In the genomic region with DNA sequence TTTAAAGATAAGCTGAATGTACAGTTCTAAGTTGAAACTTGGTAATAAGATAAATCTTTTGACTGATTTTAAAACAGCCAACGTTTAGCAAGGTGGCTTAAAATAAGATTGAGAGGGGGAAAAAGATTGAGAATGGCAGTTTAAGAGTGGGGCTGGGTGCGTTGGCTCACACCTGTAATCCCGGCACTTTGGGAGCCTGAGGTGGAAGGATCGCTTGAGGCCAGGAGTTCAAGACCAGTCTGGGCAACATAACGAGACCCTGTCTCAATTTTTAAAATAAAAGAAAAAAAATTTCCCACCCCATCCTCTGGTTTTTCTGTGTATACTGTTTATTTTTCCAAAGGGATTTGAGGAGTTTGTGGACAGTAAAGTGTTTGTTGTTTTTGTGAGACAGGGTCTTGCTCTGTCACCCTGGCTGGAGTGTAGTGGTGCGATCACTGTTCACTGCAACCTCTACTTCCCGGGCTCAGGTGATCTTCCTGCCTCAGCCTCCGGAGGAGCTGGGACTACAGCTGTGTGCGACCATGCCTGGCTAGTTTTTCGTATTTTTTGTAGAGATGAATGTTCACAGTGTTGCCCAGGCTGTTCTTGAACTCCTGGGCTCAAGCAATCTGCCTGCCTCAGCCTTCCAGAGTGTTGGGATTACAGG, we compare ENCODE assay signal across 9 cellular contexts. TPM values are rescaled to one million over a fixed set of nuclear protein-coding genes. Genes with fewer than 3 reads are reported as not detected.
DNase-seq lines count a peak whose midpoint lies in the region; FAIRE-seq and TF ChIP-seq lines count a peak whose summit lies in the region.
"Had no signal": no experiment of that assay in that cellular context is flagged by ENCODE, and none has a peak within 500 bp of the region (broad histone marks: within the 10 kb centered on the region; RNA-seq: fewer than 3 reads in every experiment).

No MANE protein-coding gene starts in this region.

- intact Hi-C loops in activated naive CD4-positive, alpha-beta T cell treated with anti-CD3 and anti-CD28 coated beads for 36 hours (cut with micrococcal nuclease): loop anchor here (1.0 to 5.0 kb wide), 3 partner anchors 16 to 285 kb away; a partner anchor contains a TSS
- intact Hi-C loops in ascending aorta (cut with DNase I) (no loop called here), transverse colon (cut with DNase I; ENCODE audit: low total_unique reads) (no loop called here)

- no peaks in the 10 kb centered on the region for H3K9me3 ChIP-seq in ascending aorta
- no peaks in the 10 kb centered on the region for H3K9me3 ChIP-seq in transverse colon

- no peak for TF ChIP-seq EP300 in transverse colon (IDR thresholded peaks at IDR 0.05; ENCODE audit: low read depth)

- H3K27me3 Mint-ChIP-seq in activated naive CD4-positive, alpha-beta T cell treated with anti-CD3 and anti-CD28 coated beads, Interleukin-2, amount 50 U/mL, for 24 hours: no peaks in the 10 kb centered on the region
- H3K27me3 Mint-ChIP-seq in activated naive CD4-positive, alpha-beta T cell treated with anti-CD3 and anti-CD28 coated beads for 36 hours (ENCODE audit: low read depth): no peaks in the 10 kb centered on the region

- no peak for TF ChIP-seq POLR2A in transverse colon (IDR thresholded peaks at IDR 0.05)

- TF ChIP-seq CTCF in ascending aorta (IDR thresholded peaks at IDR 0.05) (no peak), transverse colon (IDR thresholded peaks at IDR 0.05) (no peak)

- H3K4me3 Mint-ChIP-seq in activated naive CD4-positive, alpha-beta T cell treated with anti-CD3 and anti-CD28 coated beads, Interleukin-2, amount 50 U/mL, for 24 hours: peak overlapping the region; percentile 99
- H3K4me3 Mint-ChIP-seq in activated naive CD4-positive, alpha-beta T cell treated with anti-CD3 and anti-CD28 coated beads for 36 hours: no peak overlapping the region

- no peak for FAIRE-seq in GM19239 (lab: Jason Lieb, UNC)

- H3K27me3 ChIP-seq in ascending aorta (no peaks in the 10 kb centered on the region), transverse colon (no peaks in the 10 kb centered on the region)

- DNase-seq in activated naive CD4-positive, alpha-beta T cell treated with anti-CD3 and anti-CD28 coated beads for 36 hours: no peak
- DNase-seq in ascending aorta (ENCODE audit: low spot score in 2 of 2) (no peak), kidney glomerular epithelial cell (lab: John Stamatoyannopoulos, UW) (peak; percentile 38), transverse colon (no peak), SKM-1 treated with dmso at 0.1 percent for 144 hours (lab: John Stamatoyannopoulos, UW; ENCODE audit: unreplicated experiment) (no peak), GM19239 (ENCODE audit: insufficient read length, low spot score) (no peak), occipital lobe (lab: John Stamatoyannopoulos, UW) (no peak)
- DNase-seq: NCI-H1694 had no signal

- peak overlapping the region; percentile 24 for H3K27ac Mint-ChIP-seq in activated naive CD4-positive, alpha-beta T cell treated with anti-CD3 and anti-CD28 coated beads, Interleukin-2, amount 50 U/mL, for 24 hours
- no peak overlapping the region for H3K27ac Mint-ChIP-seq in activated naive CD4-positive, alpha-beta T cell treated with anti-CD3 and anti-CD28 coated beads for 36 hours

- H3K9me3 Mint-ChIP-seq in activated naive CD4-positive, alpha-beta T cell treated with anti-CD3 and anti-CD28 coated beads, Interleukin-2, amount 50 U/mL, for 24 hours: no peaks in the 10 kb centered on the region
- H3K9me3 Mint-ChIP-seq in activated naive CD4-positive, alpha-beta T cell treated with anti-CD3 and anti-CD28 coated beads for 36 hours: no peaks in the 10 kb centered on the region

- H3K4me1 Mint-ChIP-seq in activated naive CD4-positive, alpha-beta T cell treated with anti-CD3 and anti-CD28 coated beads, Interleukin-2, amount 50 U/mL, for 24 hours: peaks cover 53% of the 10 kb centered on the region
- H3K4me1 Mint-ChIP-seq in activated naive CD4-positive, alpha-beta T cell treated with anti-CD3 and anti-CD28 coated beads for 36 hours (ENCODE audit: low read depth): peaks cover 37% of the 10 kb centered on the region

- CTCF ChIA-PET in activated naive CD4-positive, alpha-beta T cell treated with anti-CD3 and anti-CD28 coated beads for 36 hours (lab: Charles Lee): no interaction called here

- H3K27ac ChIP-seq in ascending aorta (peak overlapping the region; percentile 28 to 88), transverse colon (peak overlapping the region; percentile 94 to 97 (median 96))

- WGBS in transverse colon (ENCODE audit: low coverage in 1 of 2), 2 donors: 60 to 70% methylated on average over 5 to 10 of the region's 10 CpGs

- peaks cover 4% of the 10 kb centered on the region for H3K36me3 Mint-ChIP-seq in activated naive CD4-positive, alpha-beta T cell treated with anti-CD3 and anti-CD28 coated beads, Interleukin-2, amount 50 U/mL, for 24 hours
- H3K36me3 Mint-ChIP-seq in activated naive CD4-positive, alpha-beta T cell treated with anti-CD3 and anti-CD28 coated beads for 36 hours (ENCODE audit: low read depth): peaks cover 1% of the 10 kb centered on the region

- in situ Hi-C loops in transverse colon (cut with MboI; ENCODE audit: low pct_ligation_motif_present in 1 of 4, low pct_unique_long_range_greater_than_20kb in 1 of 4, low sequenced_read_pairs in 3 of 4): no loop called here

- H3K36me3 ChIP-seq in ascending aorta: no peaks in the 10 kb centered on the region
- no peaks in the 10 kb centered on the region for H3K36me3 ChIP-seq in transverse colon

- H3K4me1 ChIP-seq in ascending aorta (peaks cover 5 to 13% of the 10 kb centered on the region in 2 donors), transverse colon (peaks cover 9 to 39% (median 32%) of the 10 kb centered on the region in 4 donors)

- H3K4me3 ChIP-seq in ascending aorta (peak overlapping the region in 1 of 2 donors; percentile 71), transverse colon (peak overlapping the region in 1 of 4 donors; percentile 68)

RNA-seq across cellular contexts. Expression of a gene that starts 3.0 kb away (rescaled TPM):
- 10 to 100 TPM; 16.7 to 17.2 TPM for total RNA-seq in activated naive CD4-positive, alpha-beta T cell treated with anti-CD3 and anti-CD28 coated beads for 36 hours
- 32.1 TPM for total RNA-seq in ascending aorta
- total RNA-seq in transverse colon: 10 to 100 TPM; 30.3 to 69.4 (median 42.0) TPM
- total RNA-seq in occipital lobe: 98.3 TPM

RNA-seq across cellular contexts. Expression of a gene that starts 50.4 kb away (rescaled TPM):
- 10 to 100 TPM; 21.0 to 23.8 TPM for total RNA-seq in activated naive CD4-positive, alpha-beta T cell treated with anti-CD3 and anti-CD28 coated beads for 36 hours
- total RNA-seq in ascending aorta (1.8 TPM), transverse colon (10 to 100 TPM; 27.2 to 38.2 (median 30.9) TPM), occipital lobe (42.1 TPM)
